Comparison of ENCODE assay signal across 1 cellular context in the genomic region with DNA sequence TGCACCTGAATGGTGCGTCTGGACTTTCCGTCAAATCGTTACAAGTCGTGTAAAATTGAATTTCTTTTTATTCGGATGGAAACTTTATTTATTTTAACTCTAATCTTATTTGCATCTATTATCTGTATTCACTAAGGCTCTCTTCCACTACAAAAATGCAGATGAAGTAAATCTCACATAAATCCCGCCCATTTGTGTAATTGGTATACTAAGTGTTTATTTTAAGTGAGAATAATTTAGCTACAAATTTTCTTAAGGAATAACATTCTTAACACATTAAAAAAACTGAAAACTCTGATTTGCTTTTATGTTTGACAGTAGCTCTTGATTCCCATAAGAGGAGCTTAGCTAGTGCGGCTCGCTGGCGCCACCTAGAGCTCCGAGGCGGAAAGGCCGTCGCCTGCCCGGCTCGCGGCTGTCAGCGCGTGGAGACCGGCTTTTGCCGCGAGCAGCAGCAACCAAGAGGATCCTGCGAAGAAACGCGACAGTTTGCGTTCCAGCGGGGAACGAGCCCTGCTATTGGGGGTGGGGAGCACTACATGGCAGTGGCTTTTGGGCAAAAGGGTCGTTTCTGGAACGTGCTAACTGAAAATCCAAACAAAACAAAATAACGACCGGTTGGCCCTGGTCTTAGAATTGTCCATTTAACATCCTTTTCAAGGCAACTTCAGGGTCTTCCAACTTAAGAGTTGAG.
TF ChIP-seq lines count a peak whose summit lies in the region.

No MANE protein-coding gene starts in this region.

TF ChIP-seq in HepG2, 621 proteins besides CTCF, POLR2A, EP300 and RAD21 (continued from another document and continues in another):
- TF ChIP-seq GLI4 (CRISPR knock-in tag; IDR thresholded peaks at IDR 0.05; ENCODE audit: borderline replicate concordance) (no peak), PITX1 (CRISPR knock-in tag; IDR thresholded peaks at IDR 0.05) (peak; percentile 33; the same call in 1 of the 2 replicates), HOXA7 (CRISPR knock-in tag; IDR thresholded peaks at IDR 0.05) (no peak), RFX1 (IDR thresholded peaks at IDR 0.05) (no peak), NCOA2 (CRISPR knock-in tag; IDR thresholded peaks at IDR 0.05) (peak; percentile 39; the same call in 1 of the 2 replicates), FOXP1 (IDR thresholded peaks at IDR 0.05) (no peak), FOXP1 (CRISPR knock-in tag; IDR thresholded peaks at IDR 0.05) (no peak), HMG20A (CRISPR knock-in tag; IDR thresholded peaks at IDR 0.05; ENCODE audit: borderline replicate concordance) (no peak; the same call in 1 of the 2 replicates), ETV6 (CRISPR knock-in tag; conservative IDR thresholded peaks at IDR 0.05) (0 out of 2 replicates have a peak, but pooled peaks have one; percentile 48), ZNF552 (CRISPR knock-in tag; IDR thresholded peaks at IDR 0.05; ENCODE audit: borderline replicate concordance) (no peak), ISL2 (CRISPR knock-in tag; IDR thresholded peaks at IDR 0.05) (peak; percentile 40; the same call in 1 of the 2 replicates), ZNF136 (CRISPR knock-in tag; IDR thresholded peaks at IDR 0.05; ENCODE audit: low read depth) (no peak), ZNF350 (CRISPR knock-in tag; IDR thresholded peaks at IDR 0.05; ENCODE audit: borderline replicate concordance, low read depth) (no peak), ASH2L (IDR thresholded peaks at IDR 0.05; ENCODE audit: insufficient read length, low read depth, low read length) (peak; percentile 43), REPIN1 (CRISPR knock-in tag; IDR thresholded peaks at IDR 0.05; ENCODE audit: borderline replicate concordance, low read depth) (peak; percentile 78; the same call in 1 of the 2 replicates), KDM3A (CRISPR knock-in tag; IDR thresholded peaks at IDR 0.05; ENCODE audit: low read depth) (peak; percentile 97), ZNF484 (CRISPR knock-in tag; IDR thresholded peaks at IDR 0.05; ENCODE audit: borderline replicate concordance, low read depth) (no peak), HNRNPLL (IDR thresholded peaks at IDR 0.05; ENCODE audit: low read depth, low read length, poor library complexity, severe bottlenecking) (peak; percentile 46), XRCC5 (optimal IDR thresholded peaks at IDR 0.05; ENCODE audit: low read length) (peak; percentile 85), MIER2 (CRISPR knock-in tag; IDR thresholded peaks at IDR 0.05) (no peak), ZNF547 (CRISPR knock-in tag; IDR thresholded peaks at IDR 0.05) (peak; percentile 40; the same call in 1 of the 2 replicates), SOX13 (IDR thresholded peaks at IDR 0.05) (no peak), SOX13 (CRISPR knock-in tag; conservative IDR thresholded peaks at IDR 0.05 in 1 of 2, IDR thresholded peaks at IDR 0.05 in 1 of 2) (peak in 1 of 2 experiments; percentile 27; a peak in 1 of 4 replicates)
- TF ChIP-seq, protein P1, sequence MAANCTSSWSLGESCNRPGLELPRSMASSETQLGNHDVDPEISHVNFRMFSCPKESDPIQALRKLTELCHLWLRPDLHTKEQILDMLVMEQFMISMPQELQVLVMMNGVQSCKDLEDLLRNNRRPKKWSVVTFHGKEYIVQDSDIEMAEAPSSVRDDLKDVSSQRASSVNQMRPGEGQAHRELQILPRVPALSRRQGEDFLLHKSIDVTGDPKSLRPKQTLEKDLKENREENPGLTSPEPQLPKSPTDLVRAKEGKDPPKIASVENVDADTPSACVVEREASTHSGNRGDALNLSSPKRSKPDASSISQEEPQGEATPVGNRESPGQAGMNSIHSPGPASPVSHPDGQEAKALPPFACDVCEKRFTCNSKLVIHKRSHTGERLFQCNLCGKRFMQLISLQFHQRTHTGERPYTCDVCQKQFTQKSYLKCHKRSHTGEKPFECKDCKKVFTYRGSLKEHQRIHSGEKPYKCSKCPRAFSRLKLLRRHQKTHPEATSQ (CRISPR knock-in tag; IDR thresholded peaks at IDR 0.05; ENCODE audit: borderline replicate concordance) = no peak
- TF ChIP-seq, protein P2, sequence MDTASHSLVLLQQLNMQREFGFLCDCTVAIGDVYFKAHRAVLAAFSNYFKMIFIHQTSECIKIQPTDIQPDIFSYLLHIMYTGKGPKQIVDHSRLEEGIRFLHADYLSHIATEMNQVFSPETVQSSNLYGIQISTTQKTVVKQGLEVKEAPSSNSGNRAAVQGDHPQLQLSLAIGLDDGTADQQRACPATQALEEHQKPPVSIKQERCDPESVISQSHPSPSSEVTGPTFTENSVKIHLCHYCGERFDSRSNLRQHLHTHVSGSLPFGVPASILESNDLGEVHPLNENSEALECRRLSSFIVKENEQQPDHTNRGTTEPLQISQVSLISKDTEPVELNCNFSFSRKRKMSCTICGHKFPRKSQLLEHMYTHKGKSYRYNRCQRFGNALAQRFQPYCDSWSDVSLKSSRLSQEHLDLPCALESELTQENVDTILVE (CRISPR knock-in tag; IDR thresholded peaks at IDR 0.05) = peak; percentile 41; the same call in 1 of the 2 replicates
- TF ChIP-seq, protein P3, sequence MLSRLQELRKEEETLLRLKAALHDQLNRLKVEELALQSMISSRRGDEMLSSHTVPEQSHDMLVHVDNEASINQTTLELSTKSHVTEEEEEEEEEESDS (CRISPR knock-in tag; IDR thresholded peaks at IDR 0.05; ENCODE audit: borderline replicate concordance) = no peak
- TF ChIP-seq, protein P4, sequence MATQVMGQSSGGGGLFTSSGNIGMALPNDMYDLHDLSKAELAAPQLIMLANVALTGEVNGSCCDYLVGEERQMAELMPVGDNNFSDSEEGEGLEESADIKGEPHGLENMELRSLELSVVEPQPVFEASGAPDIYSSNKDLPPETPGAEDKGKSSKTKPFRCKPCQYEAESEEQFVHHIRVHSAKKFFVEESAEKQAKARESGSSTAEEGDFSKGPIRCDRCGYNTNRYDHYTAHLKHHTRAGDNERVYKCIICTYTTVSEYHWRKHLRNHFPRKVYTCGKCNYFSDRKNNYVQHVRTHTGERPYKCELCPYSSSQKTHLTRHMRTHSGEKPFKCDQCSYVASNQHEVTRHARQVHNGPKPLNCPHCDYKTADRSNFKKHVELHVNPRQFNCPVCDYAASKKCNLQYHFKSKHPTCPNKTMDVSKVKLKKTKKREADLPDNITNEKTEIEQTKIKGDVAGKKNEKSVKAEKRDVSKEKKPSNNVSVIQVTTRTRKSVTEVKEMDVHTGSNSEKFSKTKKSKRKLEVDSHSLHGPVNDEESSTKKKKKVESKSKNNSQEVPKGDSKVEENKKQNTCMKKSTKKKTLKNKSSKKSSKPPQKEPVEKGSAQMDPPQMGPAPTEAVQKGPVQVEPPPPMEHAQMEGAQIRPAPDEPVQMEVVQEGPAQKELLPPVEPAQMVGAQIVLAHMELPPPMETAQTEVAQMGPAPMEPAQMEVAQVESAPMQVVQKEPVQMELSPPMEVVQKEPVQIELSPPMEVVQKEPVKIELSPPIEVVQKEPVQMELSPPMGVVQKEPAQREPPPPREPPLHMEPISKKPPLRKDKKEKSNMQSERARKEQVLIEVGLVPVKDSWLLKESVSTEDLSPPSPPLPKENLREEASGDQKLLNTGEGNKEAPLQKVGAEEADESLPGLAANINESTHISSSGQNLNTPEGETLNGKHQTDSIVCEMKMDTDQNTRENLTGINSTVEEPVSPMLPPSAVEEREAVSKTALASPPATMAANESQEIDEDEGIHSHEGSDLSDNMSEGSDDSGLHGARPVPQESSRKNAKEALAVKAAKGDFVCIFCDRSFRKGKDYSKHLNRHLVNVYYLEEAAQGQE (IDR thresholded peaks at IDR 0.05; ENCODE audit: borderline replicate concordance in 1 of 2, low read depth in 1 of 2, low read length in 2 of 2) = no peak
- TF ChIP-seq, protein P5, sequence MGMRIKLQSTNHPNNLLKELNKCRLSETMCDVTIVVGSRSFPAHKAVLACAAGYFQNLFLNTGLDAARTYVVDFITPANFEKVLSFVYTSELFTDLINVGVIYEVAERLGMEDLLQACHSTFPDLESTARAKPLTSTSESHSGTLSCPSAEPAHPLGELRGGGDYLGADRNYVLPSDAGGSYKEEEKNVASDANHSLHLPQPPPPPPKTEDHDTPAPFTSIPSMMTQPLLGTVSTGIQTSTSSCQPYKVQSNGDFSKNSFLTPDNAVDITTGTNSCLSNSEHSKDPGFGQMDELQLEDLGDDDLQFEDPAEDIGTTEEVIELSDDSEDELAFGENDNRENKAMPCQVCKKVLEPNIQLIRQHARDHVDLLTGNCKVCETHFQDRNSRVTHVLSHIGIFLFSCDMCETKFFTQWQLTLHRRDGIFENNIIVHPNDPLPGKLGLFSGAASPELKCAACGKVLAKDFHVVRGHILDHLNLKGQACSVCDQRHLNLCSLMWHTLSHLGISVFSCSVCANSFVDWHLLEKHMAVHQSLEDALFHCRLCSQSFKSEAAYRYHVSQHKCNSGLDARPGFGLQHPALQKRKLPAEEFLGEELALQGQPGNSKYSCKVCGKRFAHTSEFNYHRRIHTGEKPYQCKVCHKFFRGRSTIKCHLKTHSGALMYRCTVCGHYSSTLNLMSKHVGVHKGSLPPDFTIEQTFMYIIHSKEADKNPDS (CRISPR knock-in tag; IDR thresholded peaks at IDR 0.05) = no peak
- TF ChIP-seq, protein P6, sequence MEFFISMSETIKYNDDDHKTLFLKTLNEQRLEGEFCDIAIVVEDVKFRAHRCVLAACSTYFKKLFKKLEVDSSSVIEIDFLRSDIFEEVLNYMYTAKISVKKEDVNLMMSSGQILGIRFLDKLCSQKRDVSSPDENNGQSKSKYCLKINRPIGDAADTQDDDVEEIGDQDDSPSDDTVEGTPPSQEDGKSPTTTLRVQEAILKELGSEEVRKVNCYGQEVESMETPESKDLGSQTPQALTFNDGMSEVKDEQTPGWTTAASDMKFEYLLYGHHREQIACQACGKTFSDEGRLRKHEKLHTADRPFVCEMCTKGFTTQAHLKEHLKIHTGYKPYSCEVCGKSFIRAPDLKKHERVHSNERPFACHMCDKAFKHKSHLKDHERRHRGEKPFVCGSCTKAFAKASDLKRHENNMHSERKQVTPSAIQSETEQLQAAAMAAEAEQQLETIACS (CRISPR knock-in tag; IDR thresholded peaks at IDR 0.05) = no peak
- TF ChIP-seq, protein P7, sequence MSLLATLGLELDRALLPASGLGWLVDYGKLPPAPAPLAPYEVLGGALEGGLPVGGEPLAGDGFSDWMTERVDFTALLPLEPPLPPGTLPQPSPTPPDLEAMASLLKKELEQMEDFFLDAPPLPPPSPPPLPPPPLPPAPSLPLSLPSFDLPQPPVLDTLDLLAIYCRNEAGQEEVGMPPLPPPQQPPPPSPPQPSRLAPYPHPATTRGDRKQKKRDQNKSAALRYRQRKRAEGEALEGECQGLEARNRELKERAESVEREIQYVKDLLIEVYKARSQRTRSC (CRISPR knock-in tag; IDR thresholded peaks at IDR 0.05; ENCODE audit: low read depth) = no peak
- TF ChIP-seq, protein P8, sequence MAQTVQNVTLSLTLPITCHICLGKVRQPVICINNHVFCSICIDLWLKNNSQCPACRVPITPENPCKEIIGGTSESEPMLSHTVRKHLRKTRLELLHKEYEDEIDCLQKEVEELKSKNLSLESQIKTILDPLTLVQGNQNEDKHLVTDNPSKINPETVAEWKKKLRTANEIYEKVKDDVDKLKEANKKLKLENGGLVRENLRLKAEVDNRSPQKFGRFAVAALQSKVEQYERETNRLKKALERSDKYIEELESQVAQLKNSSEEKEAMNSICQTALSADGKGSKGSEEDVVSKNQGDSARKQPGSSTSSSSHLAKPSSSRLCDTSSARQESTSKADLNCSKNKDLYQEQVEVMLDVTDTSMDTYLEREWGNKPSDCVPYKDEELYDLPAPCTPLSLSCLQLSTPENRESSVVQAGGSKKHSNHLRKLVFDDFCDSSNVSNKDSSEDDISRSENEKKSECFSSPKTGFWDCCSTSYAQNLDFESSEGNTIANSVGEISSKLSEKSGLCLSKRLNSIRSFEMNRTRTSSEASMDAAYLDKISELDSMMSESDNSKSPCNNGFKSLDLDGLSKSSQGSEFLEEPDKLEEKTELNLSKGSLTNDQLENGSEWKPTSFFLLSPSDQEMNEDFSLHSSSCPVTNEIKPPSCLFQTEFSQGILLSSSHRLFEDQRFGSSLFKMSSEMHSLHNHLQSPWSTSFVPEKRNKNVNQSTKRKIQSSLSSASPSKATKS (CRISPR knock-in tag; IDR thresholded peaks at IDR 0.05) = no peak
- TF ChIP-seq, protein P9, sequence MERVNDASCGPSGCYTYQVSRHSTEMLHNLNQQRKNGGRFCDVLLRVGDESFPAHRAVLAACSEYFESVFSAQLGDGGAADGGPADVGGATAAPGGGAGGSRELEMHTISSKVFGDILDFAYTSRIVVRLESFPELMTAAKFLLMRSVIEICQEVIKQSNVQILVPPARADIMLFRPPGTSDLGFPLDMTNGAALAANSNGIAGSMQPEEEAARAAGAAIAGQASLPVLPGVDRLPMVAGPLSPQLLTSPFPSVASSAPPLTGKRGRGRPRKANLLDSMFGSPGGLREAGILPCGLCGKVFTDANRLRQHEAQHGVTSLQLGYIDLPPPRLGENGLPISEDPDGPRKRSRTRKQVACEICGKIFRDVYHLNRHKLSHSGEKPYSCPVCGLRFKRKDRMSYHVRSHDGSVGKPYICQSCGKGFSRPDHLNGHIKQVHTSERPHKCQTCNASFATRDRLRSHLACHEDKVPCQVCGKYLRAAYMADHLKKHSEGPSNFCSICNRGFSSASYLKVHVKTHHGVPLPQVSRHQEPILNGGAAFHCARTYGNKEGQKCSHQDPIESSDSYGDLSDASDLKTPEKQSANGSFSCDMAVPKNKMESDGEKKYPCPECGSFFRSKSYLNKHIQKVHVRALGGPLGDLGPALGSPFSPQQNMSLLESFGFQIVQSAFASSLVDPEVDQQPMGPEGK (CRISPR knock-in tag; IDR thresholded peaks at IDR 0.05) = peak; percentile 37
- TF ChIP-seq, protein P10, sequence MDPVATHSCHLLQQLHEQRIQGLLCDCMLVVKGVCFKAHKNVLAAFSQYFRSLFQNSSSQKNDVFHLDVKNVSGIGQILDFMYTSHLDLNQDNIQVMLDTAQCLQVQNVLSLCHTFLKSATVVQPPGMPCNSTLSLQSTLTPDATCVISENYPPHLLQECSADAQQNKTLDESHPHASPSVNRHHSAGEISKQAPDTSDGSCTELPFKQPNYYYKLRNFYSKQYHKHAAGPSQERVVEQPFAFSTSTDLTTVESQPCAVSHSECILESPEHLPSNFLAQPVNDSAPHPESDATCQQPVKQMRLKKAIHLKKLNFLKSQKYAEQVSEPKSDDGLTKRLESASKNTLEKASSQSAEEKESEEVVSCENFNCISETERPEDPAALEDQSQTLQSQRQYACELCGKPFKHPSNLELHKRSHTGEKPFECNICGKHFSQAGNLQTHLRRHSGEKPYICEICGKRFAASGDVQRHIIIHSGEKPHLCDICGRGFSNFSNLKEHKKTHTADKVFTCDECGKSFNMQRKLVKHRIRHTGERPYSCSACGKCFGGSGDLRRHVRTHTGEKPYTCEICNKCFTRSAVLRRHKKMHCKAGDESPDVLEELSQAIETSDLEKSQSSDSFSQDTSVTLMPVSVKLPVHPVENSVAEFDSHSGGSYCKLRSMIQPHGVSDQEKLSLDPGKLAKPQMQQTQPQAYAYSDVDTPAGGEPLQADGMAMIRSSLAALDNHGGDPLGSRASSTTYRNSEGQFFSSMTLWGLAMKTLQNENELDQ (CRISPR knock-in tag; IDR thresholded peaks at IDR 0.05; ENCODE audit: borderline replicate concordance) = no peak
- TF ChIP-seq, protein P11, sequence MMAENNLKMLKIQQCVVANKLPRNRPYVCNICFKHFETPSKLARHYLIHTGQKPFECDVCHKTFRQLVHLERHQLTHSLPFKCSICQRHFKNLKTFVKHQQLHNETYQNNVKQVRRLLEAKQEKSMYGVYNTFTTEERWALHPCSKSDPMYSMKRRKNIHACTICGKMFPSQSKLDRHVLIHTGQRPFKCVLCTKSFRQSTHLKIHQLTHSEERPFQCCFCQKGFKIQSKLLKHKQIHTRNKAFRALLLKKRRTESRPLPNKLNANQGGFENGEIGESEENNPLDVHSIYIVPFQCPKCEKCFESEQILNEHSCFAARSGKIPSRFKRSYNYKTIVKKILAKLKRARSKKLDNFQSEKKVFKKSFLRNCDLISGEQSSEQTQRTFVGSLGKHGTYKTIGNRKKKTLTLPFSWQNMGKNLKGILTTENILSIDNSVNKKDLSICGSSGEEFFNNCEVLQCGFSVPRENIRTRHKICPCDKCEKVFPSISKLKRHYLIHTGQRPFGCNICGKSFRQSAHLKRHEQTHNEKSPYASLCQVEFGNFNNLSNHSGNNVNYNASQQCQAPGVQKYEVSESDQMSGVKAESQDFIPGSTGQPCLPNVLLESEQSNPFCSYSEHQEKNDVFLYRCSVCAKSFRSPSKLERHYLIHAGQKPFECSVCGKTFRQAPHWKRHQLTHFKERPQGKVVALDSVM (CRISPR knock-in tag; IDR thresholded peaks at IDR 0.05) = no peak
